In genomic region chr6:27400877-27401642, GRCh38 we compare ENCODE assay signal across 24 cellular contexts. TPM values are rescaled to one million over a fixed set of nuclear protein-coding genes. Genes with fewer than 3 reads are reported as not detected.
"Had no signal": no experiment of that assay in that cellular context is flagged by ENCODE, and none has a peak within 500 bp of the region (broad histone marks: within the 10 kb centered on the region; RNA-seq: fewer than 3 reads in every experiment).

No MANE protein-coding gene starts in this region.

- H3K4me1 ChIP-seq: Peyer's patch, SJCRH30 had no signal

- H3K4me2 ChIP-seq: PC-9 had no signal

- H3K9me3 ChIP-seq: SJCRH30 had no signal

- H3K27me3 ChIP-seq: MG63, Peyer's patch, SJCRH30 had no signal

- H3K36me3 ChIP-seq: Peyer's patch, SJCRH30 had no signal

- H3K27ac ChIP-seq: PC-9, Peyer's patch, SJCRH30 had no signal

- H3K4me3 ChIP-seq: MG63, PC-9, Peyer's patch, SJCRH30 had no signal

- DNase-seq: Karpas-422, KG1, MG63, NCI-H1092, NCI-H1105 treated with DMSO at 0.1 percent for 48 hours, NCI-H1417 treated with DMSO at 0.1 percent for 48 hours, NCI-H146, NCI-H1694 treated with DMSO at 0.1 percent for 48 hours, NCI-H1930, NCI-H2081, NCI-H2107, NCI-H226, NCI-H446, NCI-H510A, NCI-H524 treated with DMSO at 0.1 percent for 48 hours, NCI-H69, NCI-H774, PC-9, Peyer's patch, SHP77 treated with DMSO at 0.1 percent for 48 hours, SJCRH30 had no signal

- H2AFZ ChIP-seq: PC-9 had no signal

- ATAC-seq: Right ventricle myocardium inferior, SK-N-SH treated with all-trans-retinoic acid at 6 μM for 48 hours had no signal

RNA-seq across cellular contexts. Expression of gene ZNF391, which starts 12.5 kb away (rescaled TPM):
- total RNA-seq: OCI-LY7 had no signal
